Comparison of ENCODE assay signal across 18 cellular contexts in genomic region chr2:173412628-173413027, GRCh38. TPM values are rescaled to one million over a fixed set of nuclear protein-coding genes. Genes with fewer than 3 reads are reported as not detected.
DNase-seq lines count a peak whose midpoint lies in the region; ATAC-seq and TF ChIP-seq lines count a peak whose summit lies in the region.
"Had no signal": no experiment of that assay in that cellular context is flagged by ENCODE, and none has a peak within 500 bp of the region (broad histone marks: within the 10 kb centered on the region; RNA-seq: fewer than 3 reads in every experiment).

No MANE protein-coding gene starts in this region.

- ATAC-seq in GM23338 (no peak), right lobe of liver (no peak)

- H3K27me3 Mint-ChIP-seq in GM23338 (ENCODE audit: insufficient read depth, low read depth, poor library complexity) (no peaks in the 10 kb centered on the region), nephron (ENCODE audit: low read depth) (peaks cover 8% of the 10 kb centered on the region)

- DNase-seq in D341Med (ENCODE audit: low spot score): peak; percentile 74
- no peak for DNase-seq in GM23338 (ENCODE audit: low spot score)
- peak; percentile 95 for DNase-seq in NCI-H82 treated with DMSO at 0.1 percent for 48 hours (lab: John Stamatoyannopoulos, UW; ENCODE audit: unreplicated experiment)
- DNase-seq in right lobe of liver: no peak
- no peak for DNase-seq in ascending aorta (ENCODE audit: low spot score in 2 of 2)
- no peak for DNase-seq in NOMO-1 treated with DMSO at 0.1 percent for 48 hours (lab: John Stamatoyannopoulos, UW; ENCODE audit: unreplicated experiment)
- DNase-seq: DMS153, GDM1, IMR-90, Karpas-422, NCI-H1417 treated with DMSO at 0.1 percent for 48 hours, NCI-H2029 treated with DMSO at 0.1 percent for 48 hours, NCI-H510A, PC-9 had no signal

- H3K4me3 Mint-ChIP-seq in GM23338 (no peak overlapping the region), nephron (no peak overlapping the region)

- no peaks in the 10 kb centered on the region for H3K36me3 ChIP-seq in GM23338 (ENCODE audit: insufficient read depth)
- H3K36me3 ChIP-seq in right lobe of liver: no peaks in the 10 kb centered on the region
- no peaks in the 10 kb centered on the region for H3K36me3 ChIP-seq in ascending aorta
- H3K36me3 ChIP-seq: HAP-1 had no signal

- H3K9me3 Mint-ChIP-seq in GM23338 (no peaks in the 10 kb centered on the region), nephron (no peaks in the 10 kb centered on the region)

- peaks cover 18% of the 10 kb centered on the region for H3K4me1 Mint-ChIP-seq in GM23338
- H3K4me1 Mint-ChIP-seq in nephron: peaks cover 38% of the 10 kb centered on the region

- H3F3A ChIP-seq in GM23338 (replicated peaks; ENCODE audit: low read depth): 0 out of 2 replicates have a peak, but pooled peaks cover 2% of the 10 kb centered on the region

- H3K27ac ChIP-seq in GM23338 (ENCODE audit: low read depth) (no peak overlapping the region), right lobe of liver (no peak overlapping the region), ascending aorta (no peak overlapping the region)
- H3K27ac ChIP-seq: C4-2B, PC-9, RWPE1 had no signal

- H3K9me3 ChIP-seq in right lobe of liver (no peaks in the 10 kb centered on the region), ascending aorta (no peaks in the 10 kb centered on the region)
- H3K9me3 ChIP-seq: HAP-1 had no signal

- H2AFZ ChIP-seq in GM23338: peak overlapping the region; percentile 94
- H2AFZ ChIP-seq: PC-9 had no signal

- no peak overlapping the region for H3K4me2 ChIP-seq in GM23338
- H3K4me2 ChIP-seq: PC-9 had no signal

- H3K4me1 ChIP-seq in GM23338 (ENCODE audit: insufficient read depth) (peaks cover 17% of the 10 kb centered on the region), right lobe of liver (no peaks in the 10 kb centered on the region), ascending aorta (no peaks in the 10 kb centered on the region)
- H3K4me1 ChIP-seq: HAP-1 had no signal

- TF ChIP-seq CTCF in GM23338 (conservative IDR thresholded peaks at IDR 0.05; ENCODE audit: low read depth in 2 of 2) (no peak), nephron (IDR thresholded peaks at IDR 0.05; ENCODE audit: unreplicated experiment in 3 of 3) (no peak), right lobe of liver (IDR thresholded peaks at IDR 0.05) (no peak), ascending aorta (IDR thresholded peaks at IDR 0.05) (no peak)

- no peak for TF ChIP-seq POLR2A in right lobe of liver (IDR thresholded peaks at IDR 0.05)

- no peaks in the 10 kb centered on the region for H3K79me2 ChIP-seq in GM23338 (replicated peaks; ENCODE audit: insufficient read depth)

- 18% methylated on average over 1 of the region's 1 CpG for WGBS in right lobe of liver (ENCODE audit: insufficient coverage, low coverage, low lambda C conversion rate, missing lambda C conversion rate)

- H3K36me3 Mint-ChIP-seq in GM23338 (ENCODE audit: low read depth) (no peaks in the 10 kb centered on the region), nephron (ENCODE audit: low read depth) (no peaks in the 10 kb centered on the region)

- no peaks in the 10 kb centered on the region for H3K27me3 ChIP-seq in GM23338 (ENCODE audit: insufficient read depth)
- H3K27me3 ChIP-seq in right lobe of liver: no peaks in the 10 kb centered on the region
- H3K27me3 ChIP-seq in ascending aorta: no peaks in the 10 kb centered on the region

- H3K27ac Mint-ChIP-seq in GM23338 (no peak overlapping the region), nephron (peak overlapping the region in 2 of 3 experiments; percentile 9 to 42)

- no peaks in the 10 kb centered on the region for H3K9me2 ChIP-seq in GM23338 (ENCODE audit: insufficient read depth)

- H3K4me3 ChIP-seq in GM23338 (no peak overlapping the region), right lobe of liver (no peak overlapping the region), ascending aorta (no peak overlapping the region)
- H3K4me3 ChIP-seq: HAP-1, PC-9 had no signal

- H4K20me1 ChIP-seq in GM23338 (replicated peaks; ENCODE audit: insufficient read depth): no peaks in the 10 kb centered on the region

- intact Hi-C loops in right lobe of liver (cut with DNase I) (no loop called here), ascending aorta (cut with DNase I) (no loop called here)

TF ChIP-seq in GM23338, 12 proteins besides CTCF, POLR2A, EP300 and RAD21 (continues in another document):
- TF ChIP-seq ZNF462 (CRISPR knock-in tag; IDR thresholded peaks at IDR 0.05) (no peak), POLR2AphosphoS5 (IDR thresholded peaks at IDR 0.05; ENCODE audit: low read depth) (no peak), EZH2 (IDR thresholded peaks at IDR 0.05; ENCODE audit: low read depth, unreplicated experiment) (no peak), EZH2phosphoT487 (IDR thresholded peaks at IDR 0.05; ENCODE audit: unreplicated experiment) (no peak), NANOG (IDR thresholded peaks at IDR 0.05; ENCODE audit: borderline replicate concordance) (no peak)
- TF ChIP-seq, protein P1, sequence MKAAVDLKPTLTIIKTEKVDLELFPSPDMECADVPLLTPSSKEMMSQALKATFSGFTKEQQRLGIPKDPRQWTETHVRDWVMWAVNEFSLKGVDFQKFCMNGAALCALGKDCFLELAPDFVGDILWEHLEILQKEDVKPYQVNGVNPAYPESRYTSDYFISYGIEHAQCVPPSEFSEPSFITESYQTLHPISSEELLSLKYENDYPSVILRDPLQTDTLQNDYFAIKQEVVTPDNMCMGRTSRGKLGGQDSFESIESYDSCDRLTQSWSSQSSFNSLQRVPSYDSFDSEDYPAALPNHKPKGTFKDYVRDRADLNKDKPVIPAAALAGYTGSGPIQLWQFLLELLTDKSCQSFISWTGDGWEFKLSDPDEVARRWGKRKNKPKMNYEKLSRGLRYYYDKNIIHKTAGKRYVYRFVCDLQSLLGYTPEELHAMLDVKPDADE (IDR thresholded peaks at IDR 0.05): no peak

RNA-seq across cellular contexts. Expression of gene CDCA7, which starts 58.0 kb away (rescaled TPM):
- 84.3 and 95.5 TPM in 2 replicates for total RNA-seq in GM23338 (2014; rRNA removed; shearing (Covaris generic))
- polyA plus RNA-seq in GM23338 (2016; fragmentation: Nextera tagmentation; extraction: Ambion mirVana): 52.7 and 63.7 TPM in 2 replicates
- under 1 TPM in 5 of 6 experiments, not detected in 1; 0.09 to 0.37 (median 0.20) TPM for total RNA-seq in right lobe of liver
- not detected for total RNA-seq in ascending aorta

Comparison
In these comparisons a context has a peak if more than half of its experiments do, and no peak if none do; other contexts are left out.
1. DNase-seq: peak in D341Med (single experiment) and NCI-H82 treated with DMSO at 0.1 percent for 48 hours (single experiment); none in GM23338 (single experiment), right lobe of liver (0 of 3), ascending aorta (0 of 2) and NOMO-1 treated with DMSO at 0.1 percent for 48 hours (single experiment).
2. RNA of gene CDCA7, which starts 58.0 kb away (total RNA-seq): 84.3 to 95.5 TPM in GM23338; 0.09 to 0.37 TPM in right lobe of liver and not detected in ascending aorta (single experiment); every median in the first group is over 10 times any median in the second.